21 cellular contexts compared by ENCODE assay signal in genomic region chr5:151692312-151692711, GRCh38. TPM values are rescaled to one million over a fixed set of nuclear protein-coding genes. Genes with fewer than 3 reads are reported as not detected.
DNase-seq lines count a peak whose midpoint lies in the region; ATAC-seq and TF ChIP-seq lines count a peak whose summit lies in the region.
"Had no signal": no experiment of that assay in that cellular context is flagged by ENCODE, and none has a peak within 500 bp of the region (broad histone marks: within the 10 kb centered on the region; RNA-seq: fewer than 3 reads in every experiment).

No MANE protein-coding gene starts in this region.

- DNase-seq in DMS79 treated with DMSO at 0.1 percent for 48 hours (lab: John Stamatoyannopoulos, UW): peak; percentile 1
- DNase-seq in DMS79 (lab: John Stamatoyannopoulos, UW): no peak
- DNase-seq in RPMI7951 (ENCODE audit: low read depth): peak; percentile 92
- DNase-seq in fibroblast of villous mesenchyme (ENCODE audit: low read depth): peak; percentile 40
- no peak for DNase-seq in substantia nigra (lab: John Stamatoyannopoulos, UW)
- DNase-seq in NCI-H2227 (lab: John Stamatoyannopoulos, UW; ENCODE audit: unreplicated experiment): no peak
- no peak for DNase-seq in NCI-H1694 (lab: John Stamatoyannopoulos, UW)
- DNase-seq: 8988T; activated CD8-positive, alpha-beta T cell treated with anti-CD3 and anti-CD28 coated beads for 36 hours; natural killer cell; NCI-H1417 treated with DMSO at 0.1 percent for 48 hours; NCI-H82; Peyer's patch; stimulated activated CD4-positive, alpha-beta T cell treated with anti-CD3 and anti-CD28 coated beads, Interleukin-2, amount 100 ng/mL, for 48 hours had no signal

- no peak for TF ChIP-seq CTCF in fibroblast of villous mesenchyme (IDR thresholded peaks at IDR 0.05; ENCODE audit: insufficient read depth, low read depth, low read length)

- H3K4me3 ChIP-seq in fibroblast of villous mesenchyme (ENCODE audit: low read depth, low read length): no peak overlapping the region
- H3K4me3 ChIP-seq: gastroesophageal sphincter, Peyer's patch, smooth muscle cell had no signal

- ATAC-seq in GM19023 (IDR thresholded peaks at IDR 0.05; ENCODE audit: unreplicated experiment): no peak
- ATAC-seq: activated CD4-positive, CD25-positive, alpha-beta regulatory T cell treated with anti-CD3 and anti-CD28 coated beads, Interleukin-2, amount 50 U/mL, for 24 hours; activated CD8-positive, alpha-beta T cell treated with anti-CD3 and anti-CD28 coated beads for 36 hours; esophagus mucosa; gastroesophageal sphincter; HCT116; natural killer cell had no signal

- H3K27ac ChIP-seq in substantia nigra (ENCODE audit: low read depth, low read length, poor library complexity, severe bottlenecking): peak overlapping the region; percentile 16
- H3K27ac ChIP-seq: Peyer's patch had no signal

RNA-seq across cellular contexts. Expression of gene SPARC, which starts 5.6 kb away (rescaled TPM):
- total RNA-seq in RPMI7951 (2014; rRNA removed; shearing (Covaris generic)): 2,339 and 3,437 TPM in 2 replicates
- total RNA-seq in fibroblast of villous mesenchyme: 1,969 and 2,230 TPM in 2 replicates
- total RNA-seq: activated CD8-positive, alpha-beta T cell treated with anti-CD3 and anti-CD28 coated beads for 36 hours; T-helper 2 cell treated with Interferon-gamma antibody and Interleukin-4, amounts not matched to agents 100 ng/mL and 5 ng/mL, for 36 hours had no signal

Comparison
In these comparisons a context has a peak if more than half of its experiments do, and no peak if none do; other contexts are left out.
1. DNase-seq: peak in DMS79 treated with DMSO at 0.1 percent for 48 hours (single experiment), RPMI7951 (single experiment) and fibroblast of villous mesenchyme (single experiment); none in DMS79 (single experiment), substantia nigra (0 of 49), NCI-H2227 (single experiment) and NCI-H1694 (single experiment).